In the genomic region with DNA sequence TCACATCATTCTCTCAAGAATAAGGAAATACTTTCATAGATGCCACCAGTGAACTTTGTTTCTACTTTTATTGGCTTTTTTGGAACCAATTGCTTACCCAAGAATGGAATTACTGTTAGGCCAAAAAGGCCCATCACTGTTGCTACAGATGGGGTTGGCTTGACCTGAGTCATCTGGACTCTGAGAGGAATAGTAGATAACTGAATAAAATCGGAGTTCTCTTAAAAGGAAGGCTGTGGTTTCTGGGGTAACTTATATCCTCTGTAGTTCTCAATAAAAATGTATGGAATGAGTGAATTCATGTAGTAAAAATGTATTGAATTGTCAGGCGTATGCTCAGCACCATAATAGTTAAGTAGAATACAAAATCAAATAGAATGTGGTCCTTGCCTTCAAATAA, we compare ENCODE assay signal across 15 cellular contexts.
"Had no signal": no experiment of that assay in that cellular context is flagged by ENCODE, and none has a peak within 500 bp of the region (broad histone marks: within the 10 kb centered on the region; RNA-seq: fewer than 3 reads in every experiment).

No MANE protein-coding gene starts in this region.

- DNase-seq: activated CD4-positive, alpha-beta T cell treated with anti-CD3 and anti-CD28 coated beads, Interleukin-2, amount 50 U/mL, for 1 hour; activated naive CD4-positive, alpha-beta T cell treated with anti-CD3 and anti-CD28 coated beads, Interleukin-2, amount 10 ng/mL, durations not matched to agents 7 days and 5 days; body of pancreas; cerebellar nuclear complex; dorsolateral prefrontal cortex; glutamatergic neuron; natural killer cell; nucleus accumbens; stomach; T-helper 2 cell; uterus had no signal

- H3K36me3 ChIP-seq: adrenal gland, prostate gland, stomach, thoracic aorta, uterus had no signal

- H3K9me3 ChIP-seq: adrenal gland, body of pancreas, prostate gland, stomach, thoracic aorta, uterus had no signal

- H3K27me3 ChIP-seq: adrenal gland, body of pancreas, dorsolateral prefrontal cortex, stomach, uterus had no signal

- H3K4me3 ChIP-seq: adrenal gland, body of pancreas, dorsolateral prefrontal cortex, prostate gland, stomach, thoracic aorta, uterus had no signal

- H3K27ac ChIP-seq: prostate gland, thoracic aorta had no signal

- H3K4me1 ChIP-seq: uterus had no signal

- ATAC-seq: body of pancreas, esophagus mucosa, natural killer cell had no signal
